2 cellular contexts compared by ENCODE assay signal in genomic region chr6:156857573-156857972, GRCh38.
TF ChIP-seq lines count a peak whose summit lies in the region.

No MANE protein-coding gene starts in this region.

TF ChIP-seq in SK-N-SH treated with all-trans-retinoic acid at 6 μM for 48 hours, 23 proteins besides CTCF, POLR2A, EP300 and RAD21 (continued from another document):
- TF ChIP-seq POU6F1 (CRISPR knock-in tag; IDR thresholded peaks at IDR 0.05; ENCODE audit: borderline replicate concordance, low read depth): no peak
- no peak for TF ChIP-seq TOX (CRISPR knock-in tag; IDR thresholded peaks at IDR 0.05; ENCODE audit: borderline replicate concordance)
- TF ChIP-seq BACH2 (CRISPR knock-in tag; IDR thresholded peaks at IDR 0.05; ENCODE audit: borderline replicate concordance): no peak
- no peak for TF ChIP-seq GLIS3 (CRISPR knock-in tag; IDR thresholded peaks at IDR 0.05)
- TF ChIP-seq TSHZ2 (CRISPR knock-in tag; IDR thresholded peaks at IDR 0.05): no peak
- no peak for TF ChIP-seq ZC3H10 (CRISPR knock-in tag; IDR thresholded peaks at IDR 0.05)
- TF ChIP-seq CSRNP3 (CRISPR knock-in tag; IDR thresholded peaks at IDR 0.05): no peak
- no peak for TF ChIP-seq PATZ1 (CRISPR knock-in tag; IDR thresholded peaks at IDR 0.05; ENCODE audit: borderline replicate concordance)
- no peak for TF ChIP-seq CREB5 (CRISPR knock-in tag; IDR thresholded peaks at IDR 0.05; ENCODE audit: low read depth)
- TF ChIP-seq ZFP3 (CRISPR knock-in tag; IDR thresholded peaks at IDR 0.05): no peak
- no peak for TF ChIP-seq ZNF70 (CRISPR knock-in tag; IDR thresholded peaks at IDR 0.05)
- TF ChIP-seq SNAI2 (CRISPR knock-in tag; IDR thresholded peaks at IDR 0.05): no peak

TF ChIP-seq in SK-N-SH, 30 proteins besides CTCF, POLR2A, EP300 and RAD21 (continued from another document):
- TF ChIP-seq ZBTB33 (IDR thresholded peaks at IDR 0.05; ENCODE audit: borderline replicate concordance, low read depth): no peak
- TF ChIP-seq GABPA (IDR thresholded peaks at IDR 0.05; ENCODE audit: low read depth): no peak
- TF ChIP-seq EZH2phosphoT487 (IDR thresholded peaks at IDR 0.05; ENCODE audit: borderline replicate concordance, low read depth): no peak
- TF ChIP-seq RXRA (IDR thresholded peaks at IDR 0.05; ENCODE audit: borderline replicate concordance, low read depth): no peak
- no peak for TF ChIP-seq TAF1 (IDR thresholded peaks at IDR 0.05; ENCODE audit: borderline replicate concordance, low read depth, low read length)
- no peak for TF ChIP-seq POLR2AphosphoS5 (IDR thresholded peaks at IDR 0.05; ENCODE audit: low read depth, low read length)
- TF ChIP-seq FOSL2 (IDR thresholded peaks at IDR 0.05; ENCODE audit: borderline replicate concordance, low read depth): no peak
- TF ChIP-seq GATA2 (CRISPR knock-in tag; IDR thresholded peaks at IDR 0.05): no peak
- TF ChIP-seq SIN3A (IDR thresholded peaks at IDR 0.05; ENCODE audit: borderline replicate concordance, low read depth, low read length): no peak
- TF ChIP-seq FOXJ3 (CRISPR knock-in tag; IDR thresholded peaks at IDR 0.05): no peak
